18 cellular contexts compared by ENCODE assay signal in genomic region chr1:84841971-84842370, GRCh38. TPM values are rescaled to one million over a fixed set of nuclear protein-coding genes. Genes with fewer than 3 reads are reported as not detected.
DNase-seq lines count a peak whose midpoint lies in the region; ATAC-seq, FAIRE-seq and TF ChIP-seq lines count a peak whose summit lies in the region.
"Had no signal": no experiment of that assay in that cellular context is flagged by ENCODE, and none has a peak within 500 bp of the region (broad histone marks: within the 10 kb centered on the region; RNA-seq: fewer than 3 reads in every experiment).

No MANE protein-coding gene starts in this region.

- H2BK12ac ChIP-seq in H1 (ENCODE audit: low read depth, low read length) = no peak overlapping the region

- TF ChIP-seq POLR2A in H1 (IDR thresholded peaks at IDR 0.05; ENCODE audit: control extremely low read depth in 1 of 2, low read depth in 2 of 2, low read length in 2 of 2) (no peak), esophagus squamous epithelium (IDR thresholded peaks at IDR 0.05) (no peak), suprapubic skin (IDR thresholded peaks at IDR 0.05) (no peak), stomach (IDR thresholded peaks at IDR 0.05) (no peak)

- no peak overlapping the region for H4K8ac ChIP-seq in H1 (ENCODE audit: extremely low read depth, insufficient read depth, low read length)

- no peak overlapping the region for H2BK120ac ChIP-seq in H1 (replicated peaks; ENCODE audit: low read depth, low read length)

- H2BK15ac ChIP-seq in H1 (ENCODE audit: low read length) = no peak overlapping the region

- no peaks in the 10 kb centered on the region for H3K27me3 ChIP-seq in PC-9 (ENCODE audit: insufficient read depth, low read depth)
- H3K27me3 ChIP-seq in H1 (replicated peaks in 1 of 4; ENCODE audit: control insufficient read depth in 3 of 4, extremely low read depth in 1 of 4, insufficient read depth in 3 of 4, low read length in 3 of 4) = peaks cover 0 to 1% (median 0%) of the 10 kb centered on the region in 4 experiments; a peak in 1 of 7 replicates
- no peaks in the 10 kb centered on the region for H3K27me3 ChIP-seq in esophagus squamous epithelium
- no peaks in the 10 kb centered on the region for H3K27me3 ChIP-seq in suprapubic skin
- H3K27me3 ChIP-seq in stomach = no peaks in the 10 kb centered on the region
- H3K27me3 ChIP-seq: BLaER1 had no signal

- no peaks in the 10 kb centered on the region for H4K20me1 ChIP-seq in PC-9 (ENCODE audit: insufficient read depth)
- H4K20me1 ChIP-seq in H1 (replicated peaks in 1 of 2; ENCODE audit: control insufficient read depth in 1 of 2, insufficient read depth in 2 of 2, low read length in 2 of 2) = peaks cover 0 to 1% of the 10 kb centered on the region in 2 experiments
- H4K20me1 ChIP-seq: BLaER1 had no signal

- H3K36me3 ChIP-seq in PC-9 (ENCODE audit: low read depth) (no peaks in the 10 kb centered on the region), H1 (ENCODE audit: control insufficient read depth in 2 of 4, insufficient read depth in 4 of 4, low read length in 3 of 4) (no peaks in the 10 kb centered on the region), esophagus squamous epithelium (no peaks in the 10 kb centered on the region), suprapubic skin (no peaks in the 10 kb centered on the region), stomach (no peaks in the 10 kb centered on the region)
- H3K36me3 ChIP-seq: BLaER1, HAP-1 had no signal

- no peak overlapping the region for H3K56ac ChIP-seq in H1 (replicated peaks; ENCODE audit: insufficient read length, low read depth, low read length)

- no peak for ATAC-seq in GM19324 (IDR thresholded peaks at IDR 0.05; ENCODE audit: low FRiP score, unreplicated experiment)
- ATAC-seq: CD8-positive, alpha-beta T cell; GM12878 had no signal

- no peak overlapping the region for H3K18ac ChIP-seq in H1 (ENCODE audit: extremely low read depth, low read length)

- 80% methylated on average over 2 of the region's 2 CpGs; no CpG with 5 or more reads in 1 of the 2 experiments for WGBS in H1 (ENCODE audit: extremely low coverage in 1 of 2, insufficient coverage in 1 of 2, insufficient read length in 1 of 2, insufficient replicate concordance in 2 of 2, low coverage in 1 of 2, low lambda C conversion rate in 2 of 2, missing lambda C conversion rate in 1 of 2), 2 experiments
- WGBS in esophagus squamous epithelium, 2 donors = 44 to 71% methylated on average over 2 of the region's 2 CpGs
- 51% methylated on average over 2 of the region's 2 CpGs for WGBS in suprapubic skin
- 48 to 71% (median 58%) methylated on average over 2 of the region's 2 CpGs for WGBS in stomach, 5 donors

- no peak overlapping the region for H4K5ac ChIP-seq in H1 (ENCODE audit: insufficient read length, low read depth, low read length)

- TF ChIP-seq RAD21 in H1 (IDR thresholded peaks at IDR 0.05 in 1 of 2, conservative IDR thresholded peaks at IDR 0.05 in 1 of 2; ENCODE audit: low read depth in 2 of 2, low read length in 2 of 2) = no peak

- H3K27ac ChIP-seq in PC-9 = no peak overlapping the region
- H3K27ac ChIP-seq in H1 (ENCODE audit: low read depth, low read length) = no peak overlapping the region
- peak overlapping the region in 3 of 4 donors; percentile 71 to 79 (median 75) for H3K27ac ChIP-seq in esophagus squamous epithelium
- H3K27ac ChIP-seq in suprapubic skin = peak overlapping the region; percentile 81
- H3K27ac ChIP-seq in stomach = no peak overlapping the region
- H3K27ac ChIP-seq: BLaER1 had no signal

- no peak overlapping the region for H2BK5ac ChIP-seq in H1 (ENCODE audit: low read depth, low read length)

- H3K4ac ChIP-seq in H1 (replicated peaks; ENCODE audit: insufficient read length, low read depth, low read length) = no peak overlapping the region

- CTCF ChIA-PET in PC-9 (lab: Charles Lee) (no interaction called here), H1 (lab: Charles Lee; ENCODE audit: partially characterized antibody) (interaction anchor here (1.2 kb wide), 1 partner anchor 8 kb away, joined by 3 read pairs; no protein-coding TSS in a partner anchor)

- H3K9me2 ChIP-seq in PC-9 (ENCODE audit: insufficient read depth) = no peaks in the 10 kb centered on the region

- 0 out of 2 replicates have a peak, but pooled peaks cover 4% of the 10 kb centered on the region for H3F3A ChIP-seq in PC-9 (ENCODE audit: insufficient read depth, low read depth)

- no peak overlapping the region for H4K91ac ChIP-seq in H1 (replicated peaks; ENCODE audit: insufficient read length, low read length)

- H3K4me2 ChIP-seq in PC-9 = 0 out of 2 replicates have a peak overlapping the region, but pooled peaks have one; percentile 27
- H3K4me2 ChIP-seq in H1 (ENCODE audit: insufficient read depth in 1 of 2, low read depth in 2 of 2, low read length in 2 of 2) = no peak overlapping the region
- H3K4me2 ChIP-seq: BLaER1 had no signal

- intact Hi-C loops in PC-9 (cut with micrococcal nuclease; ENCODE audit: unreplicated experiment) = no loop called here
- intact Hi-C loops in esophagus squamous epithelium (cut with DNase I) = no loop called here
- intact Hi-C loops in stomach (cut with DNase I; ENCODE audit: low total_unique reads) = no loop called here

- no peak overlapping the region for H2AK5ac ChIP-seq in H1 (ENCODE audit: low read depth, low read length)

- no peak overlapping the region for H3K23ac ChIP-seq in H1 (ENCODE audit: insufficient read length)

- peaks cover 24% of the 10 kb centered on the region for H3K4me1 ChIP-seq in PC-9 (replicated peaks; ENCODE audit: insufficient read depth)
- no peaks in the 10 kb centered on the region for H3K4me1 ChIP-seq in H1 (replicated peaks in 1 of 4; ENCODE audit: control insufficient read depth in 3 of 4, insufficient read depth in 4 of 4, low read length in 3 of 4)
- peaks cover 8 to 80% (median 29%) of the 10 kb centered on the region in 3 donors for H3K4me1 ChIP-seq in esophagus squamous epithelium
- peaks cover 28% of the 10 kb centered on the region for H3K4me1 ChIP-seq in suprapubic skin
- peaks cover under 1 to 19% (median 4%) of the 10 kb centered on the region in 4 donors for H3K4me1 ChIP-seq in stomach
- H3K4me1 ChIP-seq: BLaER1 had no signal

- H3K79me2 ChIP-seq in PC-9 (ENCODE audit: low read depth) (no peaks in the 10 kb centered on the region), H1 (ENCODE audit: control insufficient read depth in 1 of 2, insufficient read depth in 2 of 2, low read length in 2 of 2) (no peaks in the 10 kb centered on the region)

- POLR2A ChIA-PET in PC-9 (lab: Charles Lee; ENCODE audit: unreplicated experiment) = interaction anchor here (0.6 kb wide), 1 partner anchor 18 kb away, joined by 3 read pairs; no protein-coding TSS in a partner anchor
- POLR2A ChIA-PET in H1 (lab: Charles Lee; ENCODE audit: partially characterized antibody) = no interaction called here

- TF ChIP-seq CTCF in PC-9 (conservative IDR thresholded peaks at IDR 0.05) (no peak), H1 (IDR thresholded peaks at IDR 0.05; ENCODE audit: control extremely low read depth in 1 of 3, insufficient read depth in 1 of 3, low read depth in 1 of 3, low read length in 3 of 3) (no peak), esophagus squamous epithelium (IDR thresholded peaks at IDR 0.05) (no peak), suprapubic skin (IDR thresholded peaks at IDR 0.05) (no peak), stomach (IDR thresholded peaks at IDR 0.05) (no peak)

- TF ChIP-seq EP300 in H1 (IDR thresholded peaks at IDR 0.05; ENCODE audit: borderline replicate concordance in 1 of 2, low read depth in 2 of 2, low read length in 2 of 2) = no peak
- no peak for TF ChIP-seq EP300 in suprapubic skin (IDR thresholded peaks at IDR 0.05)
- no peak for TF ChIP-seq EP300 in stomach (IDR thresholded peaks at IDR 0.05)

- H2BK20ac ChIP-seq in H1 (ENCODE audit: low read length) = no peak overlapping the region

- H2AFZ ChIP-seq in PC-9 (no peak overlapping the region), H1 (ENCODE audit: low read length) (no peak overlapping the region)

- H3K14ac ChIP-seq in H1 (ENCODE audit: insufficient read length) = no peak overlapping the region

- no peaks in the 10 kb centered on the region for H3K23me2 ChIP-seq in H1 (ENCODE audit: low read depth, low read length)

- peak; percentile 28 for FAIRE-seq in H1 (lab: Jason Lieb, UNC)
- FAIRE-seq: GM12878 had no signal

- H3K9ac ChIP-seq in H1 (replicated peaks in 1 of 4; ENCODE audit: extremely low read depth in 1 of 4, low read depth in 3 of 4, low read length in 3 of 4) = no peak overlapping the region
- H3K9ac ChIP-seq: BLaER1 had no signal

- H3K9me3 ChIP-seq in PC-9 (ENCODE audit: insufficient read depth, low read depth) = no peaks in the 10 kb centered on the region; the same call in 1 of the 2 replicates
- H3K9me3 ChIP-seq in H1 (ENCODE audit: insufficient read depth in 2 of 2, low read depth in 1 of 2, low read length in 1 of 2) = no peaks in the 10 kb centered on the region
- H3K9me3 ChIP-seq in esophagus squamous epithelium = no peaks in the 10 kb centered on the region
- no peaks in the 10 kb centered on the region for H3K9me3 ChIP-seq in suprapubic skin
- no peaks in the 10 kb centered on the region for H3K9me3 ChIP-seq in stomach
- H3K9me3 ChIP-seq: BLaER1, HAP-1 had no signal

- H3K4me3 ChIP-seq in PC-9 = no peak overlapping the region
- no peak overlapping the region for H3K4me3 ChIP-seq in H1 (ENCODE audit: extremely low read depth in 1 of 4, insufficient read depth in 2 of 4, low read depth in 3 of 4, low read length in 4 of 4)
- no peak overlapping the region for H3K4me3 ChIP-seq in esophagus squamous epithelium
- no peak overlapping the region for H3K4me3 ChIP-seq in suprapubic skin
- no peak overlapping the region for H3K4me3 ChIP-seq in stomach
- H3K4me3 ChIP-seq: BLaER1, GM12878, HAP-1 had no signal

- no peaks in the 10 kb centered on the region for H3K79me1 ChIP-seq in H1 (ENCODE audit: low read depth, low read length)

- no TSS peak for BruUV-seq in PC-9 (replicated peaks; lab: Mats Ljungman, UMichigan)

- DNase-seq in PC-9 = no peak
- DNase-seq in H1 (ENCODE audit: low read depth in 1 of 2, low spot score in 2 of 2) = no peak
- DNase-seq in esophagus squamous epithelium (lab: John Stamatoyannopoulos, UW) = no peak
- no peak for DNase-seq in suprapubic skin (ENCODE audit: low spot score in 2 of 2)
- no peak for DNase-seq in stomach
- no peak for DNase-seq in NCI-H82 treated with DMSO at 0.1 percent for 48 hours (lab: John Stamatoyannopoulos, UW; ENCODE audit: unreplicated experiment)
- DNase-seq: 8988T; CD8-positive, alpha-beta T cell; DMS 273 treated with DMSO at 0.1 percent for 48 hours; DMS53; DND-41; EL had no signal

RNA-seq across cellular contexts. Expression of gene LPAR3, which starts 51.0 kb away (rescaled TPM):
- total RNA-seq in PC-9 (2021) (not detected in 2 replicates), esophagus squamous epithelium (10 to 100 TPM; 14.9 to 27.1 (median 19.5) TPM), suprapubic skin (10 to 100 TPM; 13.9 to 25.1 (median 17.7) TPM), stomach (1 to 10 TPM in 2 of 5 donors, not detected in 3; 1.2 to 2.0 TPM)
- 25.4 and 26.8 TPM in 2 replicates for total RNA-seq in H1 (2021; fragmentation: NEBNext Ultra II Directional; extraction: Animal tissue kit (Norgen Biotek cat#: 25700))
- polyA plus RNA-seq in H1 (2011; rRNA removed) (17.1 TPM in 2 replicates), stomach (1 to 10 TPM in 1 of 3 donors, under 1 TPM in 2; 0.12 to 2.7 (median 0.31) TPM)
- 17.7 TPM for polyA plus RNA-seq in H1 (2011; cell fraction: cytosol; rRNA removed)
- polyA plus RNA-seq in H1 (2011; cell fraction: nucleus; rRNA removed) = 27.7 TPM
- polyA plus RNA-seq in H1 (2012, experiment 1 of 2) = 13.5 to 17.6 TPM (median 15.6 TPM) in 4 replicates
- 7.4 TPM for polyA plus RNA-seq in H1 (2012, experiment 2 of 2)
- polyA plus RNA-seq in H1 (2013, experiment 1 of 2) = 26.8 TPM
- 27.2 TPM for polyA plus RNA-seq in H1 (2013, experiment 2 of 2)
- polyA minus RNA-seq in H1 (2011; rRNA and poly(A)+ RNA removed) = 75.4 and 78.3 TPM in 2 replicates
- 30.8 TPM for polyA minus RNA-seq in H1 (2011; cell fraction: cytosol; rRNA and poly(A)+ RNA removed)
- polyA minus RNA-seq in H1 (2011; cell fraction: nucleus; rRNA and poly(A)+ RNA removed) = 53.3 TPM
- total RNA-seq: G401, HT-29 had no signal

Comparison
In these comparisons a context has a peak if more than half of its experiments do, and no peak if none do; other contexts are left out.
1. H3K27ac ChIP-seq: peak in esophagus squamous epithelium (3 of 4) and suprapubic skin (single experiment); none in PC-9 (single experiment), H1 (single experiment) and stomach (0 of 5).